14 cellular contexts compared by ENCODE assay signal in the genomic region with DNA sequence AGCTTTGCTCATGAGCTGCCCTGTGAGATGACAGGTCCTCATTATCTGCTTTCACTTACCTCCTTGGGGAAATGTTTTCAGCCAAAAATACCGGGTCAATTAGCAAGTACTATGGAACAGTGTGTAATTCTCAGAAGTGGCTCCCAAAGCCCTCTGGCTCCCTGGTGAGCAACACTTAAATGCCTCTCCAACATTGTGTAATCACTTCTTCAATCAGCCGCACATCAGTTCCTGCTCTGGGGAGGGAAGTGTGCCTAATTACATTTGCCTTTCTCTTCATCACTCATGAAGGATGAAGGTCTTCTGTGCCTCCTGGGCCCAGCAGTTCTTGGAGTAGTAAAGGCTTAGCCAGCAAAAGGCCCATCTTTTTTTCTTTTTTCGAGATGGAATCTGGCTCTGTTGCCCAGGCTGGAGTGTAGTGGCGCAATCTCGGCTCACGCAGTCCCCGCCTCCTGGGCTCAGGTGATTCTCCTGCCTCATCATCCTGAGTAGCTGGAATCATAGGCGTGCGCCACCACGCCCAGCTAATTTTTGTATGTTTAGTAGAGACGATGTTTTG. TPM values are rescaled to one million over a fixed set of nuclear protein-coding genes. Genes with fewer than 3 reads are reported as not detected.
A peak's percentile ranks its signal among the peaks of the same experiment; 100 is the strongest.
DNase-seq lines count a peak whose midpoint lies in the region; ATAC-seq, FAIRE-seq and TF ChIP-seq lines count a peak whose summit lies in the region.
"Had no signal": no experiment of that assay in that cellular context is flagged by ENCODE, and none has a peak within 500 bp of the region (broad histone marks: within the 10 kb centered on the region; RNA-seq: fewer than 3 reads in every experiment).

No MANE protein-coding gene starts in this region.

- TF ChIP-seq EP300 in GM12878 (IDR thresholded peaks at IDR 0.05; ENCODE audit: borderline replicate concordance in 1 of 2, control insufficient read depth in 1 of 2, low read depth in 2 of 2, low read length in 2 of 2): no peak

- intact Hi-C loops in GM12878 (cut with micrococcal nuclease; ENCODE audit: unreplicated experiment): no loop called here

- CTCF ChIA-PET in GM12878 (lab: Yijun Ruan, JAX): no interaction called here

- POLR2A ChIA-PET in GM12878 (lab: Charles Lee): no interaction called here

- SMC1A ChIA-PET in GM12878 (lab: Charles Lee; ENCODE audit: uncharacterized antibody, unreplicated experiment): interaction anchor here (0.6 to 1.7 kb wide), 4 partner anchors 10 to 93 kb away, joined by 3 to 5 read pairs (median 3); no protein-coding TSS in a partner anchor

- peak; percentile 81 for ATAC-seq in GM12878
- ATAC-seq in GM21723 (IDR thresholded peaks at IDR 0.05; ENCODE audit: unreplicated experiment): no peak
- ATAC-seq: activated CD4-positive, alpha-beta T cell treated with anti-CD3 and anti-CD28 coated beads for 36 hours; sciatic nerve had no signal

- in situ Hi-C loops in GM12878 (cut with MboI): no loop called here

- H3K79me2 ChIP-seq in GM12878 (ENCODE audit: control insufficient read depth, insufficient read depth, low read length): no peaks in the 10 kb centered on the region

- H3K4me3 ChIP-seq in GM12878: no peak overlapping the region
- H3K4me3 ChIP-seq: cardiac muscle cell had no signal

- H3K4me1 ChIP-seq in GM12878 (ENCODE audit: control insufficient read depth, insufficient read depth, low read length): no peaks in the 10 kb centered on the region

- no peaks in the 10 kb centered on the region for H3K36me3 ChIP-seq in GM12878 (ENCODE audit: control insufficient read depth in 2 of 2, insufficient read depth in 2 of 2, low read length in 1 of 2)
- H3K36me3 ChIP-seq: cardiac muscle cell had no signal

- WGBS in GM12878 (ENCODE audit: insufficient coverage, insufficient replicate concordance, low lambda C conversion rate, missing lambda C conversion rate): 60% methylated on average over 11 of the region's 11 CpGs

- RAD21 ChIA-PET in GM12878 (lab: Charles Lee; ENCODE audit: unreplicated experiment): interaction anchor here (0.7 to 0.8 kb wide), 2 partner anchors 12 to 14 kb away, joined by 3 read pairs; no protein-coding TSS in a partner anchor

- H3K27me3 ChIP-seq in GM12878 (replicated peaks in 1 of 2; ENCODE audit: control insufficient read depth in 2 of 2, insufficient read depth in 2 of 2, low read length in 1 of 2): no peaks in the 10 kb centered on the region
- H3K27me3 ChIP-seq: cardiac muscle cell had no signal

- TF ChIP-seq RAD21 in GM12878 (IDR thresholded peaks at IDR 0.05; ENCODE audit: insufficient read depth, low read depth, low read length): no peak

- no TSS peak for BruUV-seq in GM12878 (replicated peaks; lab: Mats Ljungman, UMichigan)

- no peak overlapping the region for H2AFZ ChIP-seq in GM12878 (ENCODE audit: control insufficient read depth, low read depth, low read length)

- DNase-seq in NCI-H1092 treated with DMSO at 0.1 percent for 48 hours (lab: John Stamatoyannopoulos, UW) (peak; percentile 15), NCI-H1092 (lab: John Stamatoyannopoulos, UW) (no peak), NCI-H345 (lab: John Stamatoyannopoulos, UW) (peak; percentile 68), GM12878 (ENCODE audit: low read depth, low spot score) (no peak), retina (peak; percentile 57), iPS-NIHi7 (ENCODE audit: extremely low spot score) (no peak), NAMALWA (ENCODE audit: low spot score) (no peak)
- DNase-seq: activated CD4-positive, alpha-beta T cell treated with anti-CD3 and anti-CD28 coated beads for 36 hours; Right ventricle myocardium superior had no signal

- H3K9ac ChIP-seq in GM12878 (ENCODE audit: control insufficient read depth, insufficient read depth, low read length): no peak overlapping the region

- peak; percentile 23 for FAIRE-seq in GM12878 (lab: Jason Lieb, UNC)

- no peak for TF ChIP-seq POLR2A in GM12878 (IDR thresholded peaks at IDR 0.05; ENCODE audit: low read depth, low read length)

- H3K9me3 ChIP-seq in GM12878 (replicated peaks; ENCODE audit: control insufficient read depth, insufficient read depth, low read length): no peaks in the 10 kb centered on the region; the same call in 2 of the 3 replicates

- no peak overlapping the region for H3K27ac ChIP-seq in GM12878 (ENCODE audit: control insufficient read depth, insufficient read depth)
- H3K27ac ChIP-seq: cardiac muscle cell, epithelial cell of prostate had no signal

- TF ChIP-seq CTCF in GM12878 (IDR thresholded peaks at IDR 0.05 in 2 of 3, conservative IDR thresholded peaks at IDR 0.05 in 1 of 3; ENCODE audit: control insufficient read depth in 2 of 3, extremely low read depth in 1 of 3, insufficient read depth in 1 of 3, low read depth in 3 of 3, low read length in 3 of 3): no peak

- H3K4me2 ChIP-seq in GM12878 (ENCODE audit: control insufficient read depth, insufficient read depth): no peak overlapping the region

- H4K20me1 ChIP-seq in GM12878 (ENCODE audit: control insufficient read depth, insufficient read depth): no peaks in the 10 kb centered on the region

TF ChIP-seq in GM12878, 131 proteins besides CTCF, POLR2A, EP300 and RAD21:
- TF ChIP-seq IKZF1 (conservative IDR thresholded peaks at IDR 0.05) (peak; percentile 25; the same call in 1 of the 2 replicates), MTA2 (IDR thresholded peaks at IDR 0.05; ENCODE audit: low read depth) (peak; percentile 79), MEF2B (IDR thresholded peaks at IDR 0.05; ENCODE audit: partially characterized antibody, poor library complexity, severe bottlenecking) (peak; percentile 77), SPI1 (IDR thresholded peaks at IDR 0.05; ENCODE audit: borderline replicate concordance, insufficient read depth, low read depth, low read length) (peak; percentile 48; the same call in 1 of the 2 replicates), BCL11A (IDR thresholded peaks at IDR 0.05; ENCODE audit: low read depth, low read length) (peak; percentile 82)
- TF ChIP-seq, protein P1, sequence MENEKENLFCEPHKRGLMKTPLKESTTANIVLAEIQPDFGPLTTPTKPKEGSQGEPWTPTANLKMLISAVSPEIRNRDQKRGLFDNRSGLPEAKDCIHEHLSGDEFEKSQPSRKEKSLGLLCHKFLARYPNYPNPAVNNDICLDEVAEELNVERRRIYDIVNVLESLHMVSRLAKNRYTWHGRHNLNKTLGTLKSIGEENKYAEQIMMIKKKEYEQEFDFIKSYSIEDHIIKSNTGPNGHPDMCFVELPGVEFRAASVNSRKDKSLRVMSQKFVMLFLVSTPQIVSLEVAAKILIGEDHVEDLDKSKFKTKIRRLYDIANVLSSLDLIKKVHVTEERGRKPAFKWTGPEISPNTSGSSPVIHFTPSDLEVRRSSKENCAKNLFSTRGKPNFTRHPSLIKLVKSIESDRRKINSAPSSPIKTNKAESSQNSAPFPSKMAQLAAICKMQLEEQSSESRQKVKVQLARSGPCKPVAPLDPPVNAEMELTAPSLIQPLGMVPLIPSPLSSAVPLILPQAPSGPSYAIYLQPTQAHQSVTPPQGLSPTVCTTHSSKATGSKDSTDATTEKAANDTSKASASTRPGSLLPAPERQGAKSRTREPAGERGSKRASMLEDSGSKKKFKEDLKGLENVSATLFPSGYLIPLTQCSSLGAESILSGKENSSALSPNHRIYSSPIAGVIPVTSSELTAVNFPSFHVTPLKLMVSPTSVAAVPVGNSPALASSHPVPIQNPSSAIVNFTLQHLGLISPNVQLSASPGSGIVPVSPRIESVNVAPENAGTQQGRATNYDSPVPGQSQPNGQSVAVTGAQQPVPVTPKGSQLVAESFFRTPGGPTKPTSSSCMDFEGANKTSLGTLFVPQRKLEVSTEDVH (IDR thresholded peaks at IDR 0.05; ENCODE audit: low read depth, partially characterized antibody): no peak
TF ChIP-seq in GM12878: peak in this region for 5.

RNA-seq across cellular contexts. Expression of a gene that starts 23.1 kb away (rescaled TPM):
- total RNA-seq in GM12878 (2013; cell fraction: nucleolus; rRNA removed): 1.1 and 1.4 TPM in 2 replicates
- total RNA-seq in GM12878 (2014; rRNA removed): 0.96 and 1.3 TPM in 2 replicates
- 0.63 and 0.69 TPM in 2 replicates for total RNA-seq in GM12878 (2014; rRNA removed; fragmentation: Illumina TruSeq; extraction: Trizol)
- total RNA-seq in GM12878 (2021): 0.69 and 1.0 TPM in 2 replicates
- polyA plus RNA-seq in GM12878 (2011; ENCODE audit: low read depth): 0.50 TPM
- polyA plus RNA-seq in GM12878 (2011; rRNA removed): 1.3 and 1.6 TPM in 2 replicates
- polyA plus RNA-seq in GM12878 (2011; cell fraction: cytosol; rRNA removed): 1.5 and 1.7 TPM in 2 replicates
- polyA plus RNA-seq in GM12878 (2011; cell fraction: nucleus; rRNA removed): 0.99 and 1.3 TPM in 2 replicates
- polyA plus RNA-seq in GM12878 (2012): 0.76 and 1.0 TPM in 2 replicates
- polyA plus RNA-seq in GM12878 (2014; fragmentation: Illumina TruSeq; extraction: Trizol): 0.47 and 0.74 TPM in 2 replicates
- under 1 TPM; 0.27 to 0.35 TPM for polyA plus RNA-seq in GM12878 (2014; fragmentation: Nextera tagmentation; extraction: Ambion mirVana)
- polyA plus RNA-seq in GM12878 (2014; rRNA removed): 0.37 and 0.84 TPM in 2 replicates
- polyA plus RNA-seq in GM12878 (2016; fragmentation: Nextera tagmentation; extraction: Ambion mirVana): 1 to 10 TPM in 1 of 2 experiments, under 1 TPM in 1; 0.96 to 1.7 TPM
- 1.5 and 1.9 TPM in 2 replicates for polyA minus RNA-seq in GM12878 (2011; rRNA and poly(A)+ RNA removed)
- polyA minus RNA-seq in GM12878 (2011; cell fraction: cytosol; rRNA and poly(A)+ RNA removed): 1.2 and 1.6 TPM in 2 replicates
- polyA minus RNA-seq in GM12878 (2011; cell fraction: nucleus; rRNA and poly(A)+ RNA removed): 1.6 and 2.1 TPM in 2 replicates
- total RNA-seq: A172 had no signal

Comparison
In these comparisons a context has a peak if more than half of its experiments do, and no peak if none do; other contexts are left out.
1. DNase-seq: peak in NCI-H1092 treated with DMSO at 0.1 percent for 48 hours (single experiment), NCI-H345 (single experiment) and retina (single experiment); none in NCI-H1092 (single experiment), GM12878 (single experiment), iPS-NIHi7 (single experiment) and NAMALWA (single experiment).